ENCODE assay signal across 21 cellular contexts in the genomic region with DNA sequence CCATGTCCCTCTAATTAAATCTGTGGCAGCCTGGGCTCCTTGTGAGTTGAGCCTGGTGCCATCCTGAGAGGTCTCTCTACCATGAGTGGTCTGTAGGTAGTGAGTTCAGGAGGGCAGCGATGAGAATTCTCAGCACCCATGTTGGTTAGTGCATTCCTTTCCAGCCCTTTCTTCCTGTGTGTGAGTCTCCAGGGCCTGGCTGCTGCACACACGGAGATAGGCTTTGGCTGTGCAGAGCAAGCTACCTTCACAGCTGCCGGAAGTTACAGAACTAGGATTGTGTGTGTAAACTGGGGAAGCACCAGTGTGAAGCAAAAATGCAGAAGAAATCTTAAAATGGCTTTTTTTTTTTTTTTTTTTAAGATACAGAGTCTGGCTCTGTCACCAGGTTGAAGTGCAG.
"Had no signal": no experiment of that assay in that cellular context is flagged by ENCODE, and none has a peak within 500 bp of the region (broad histone marks: within the 10 kb centered on the region; RNA-seq: fewer than 3 reads in every experiment).

No MANE protein-coding gene starts in this region.

- H3K36me3 Mint-ChIP-seq: mesothelial cell of epicardium; naive B cell; natural killer cell treated with Interleukin-12 subunit alpha and Interleukin-12 subunit beta and Interleukin-15 and Interleukin-18, amount 100 ng/mL, for 72 hours; stimulated activated effector memory CD8-positive, alpha-beta T cell treated with anti-CD3 and anti-CD28 coated beads, Interleukin-12 subunit alpha, Interleukin-12 subunit beta, amount 100 ng/mL, for 72 hours had no signal

- H3K27ac Mint-ChIP-seq: mesothelial cell of epicardium; naive B cell; natural killer cell treated with Interleukin-12 subunit alpha and Interleukin-12 subunit beta and Interleukin-15 and Interleukin-18, amount 100 ng/mL, for 72 hours; stimulated activated effector memory CD8-positive, alpha-beta T cell treated with anti-CD3 and anti-CD28 coated beads, Interleukin-12 subunit alpha, Interleukin-12 subunit beta, amount 100 ng/mL, for 72 hours; stimulated activated naive CD8-positive, alpha-beta T cell treated with anti-CD3 and anti-CD28 coated beads, Interleukin-15, Interleukin-2, amounts not matched to agents 100 ng/mL and 50 ng/mL, for 24 hours had no signal

- H3K27me3 Mint-ChIP-seq: naive B cell; natural killer cell treated with Interleukin-12 subunit alpha and Interleukin-12 subunit beta and Interleukin-15 and Interleukin-18, amount 100 ng/mL, for 72 hours; stimulated activated naive CD8-positive, alpha-beta T cell treated with anti-CD3 and anti-CD28 coated beads, Interleukin-15, Interleukin-2, amounts not matched to agents 100 ng/mL and 50 ng/mL, for 24 hours had no signal

- ATAC-seq: natural killer cell treated with Interleukin-12 subunit alpha and Interleukin-12 subunit beta and Interleukin-15 and Interleukin-18, amount 100 ng/mL, for 72 hours; pancreas; right cardiac atrium; sciatic nerve; stimulated activated effector memory CD8-positive, alpha-beta T cell treated with anti-CD3 and anti-CD28 coated beads, Interleukin-12 subunit alpha, Interleukin-12 subunit beta, amount 100 ng/mL, for 72 hours; upper lobe of right lung had no signal

- H3K4me3 Mint-ChIP-seq: mesothelial cell of epicardium; naive B cell; natural killer cell treated with Interleukin-12 subunit alpha and Interleukin-12 subunit beta and Interleukin-15 and Interleukin-18, amount 100 ng/mL, for 72 hours; stimulated activated effector memory CD8-positive, alpha-beta T cell treated with anti-CD3 and anti-CD28 coated beads, Interleukin-12 subunit alpha, Interleukin-12 subunit beta, amount 100 ng/mL, for 72 hours; stimulated activated naive CD8-positive, alpha-beta T cell treated with anti-CD3 and anti-CD28 coated beads, Interleukin-15, Interleukin-2, amounts not matched to agents 100 ng/mL and 50 ng/mL, for 24 hours had no signal

- H3K4me1 Mint-ChIP-seq: mesothelial cell of epicardium; naive B cell; stimulated activated effector memory CD8-positive, alpha-beta T cell treated with anti-CD3 and anti-CD28 coated beads, Interleukin-12 subunit alpha, Interleukin-12 subunit beta, amount 100 ng/mL, for 72 hours had no signal

- DNase-seq: islet precursor cell; left ventricle myocardium inferior; mesendoderm; naive B cell; pancreas; posterior cingulate gyrus; retina; right cardiac atrium; stimulated activated CD4-positive, alpha-beta T cell treated with anti-CD3 and anti-CD28 coated beads, Interleukin-12 subunit alpha, Interleukin-12 subunit beta, amount 100 ng/mL, for 4 hours; stimulated activated CD4-positive, alpha-beta T cell treated with anti-CD3 and anti-CD28 coated beads, Interleukin-15, amount 100 ng/mL, for 24 hours; stimulated activated CD4-positive, alpha-beta T cell treated with anti-CD3 and anti-CD28 coated beads, Interleukin-2, amount 100 ng/mL, for 24 hours; stimulated activated CD4-positive, alpha-beta T cell treated with anti-CD3 and anti-CD28 coated beads, Interleukin-4, amount 100 ng/mL, for 1 hour; stimulated activated naive CD4-positive, alpha-beta T cell; tibial artery; trophoblast cell; upper lobe of right lung had no signal
